12 cellular contexts compared by ENCODE assay signal in the genomic region with DNA sequence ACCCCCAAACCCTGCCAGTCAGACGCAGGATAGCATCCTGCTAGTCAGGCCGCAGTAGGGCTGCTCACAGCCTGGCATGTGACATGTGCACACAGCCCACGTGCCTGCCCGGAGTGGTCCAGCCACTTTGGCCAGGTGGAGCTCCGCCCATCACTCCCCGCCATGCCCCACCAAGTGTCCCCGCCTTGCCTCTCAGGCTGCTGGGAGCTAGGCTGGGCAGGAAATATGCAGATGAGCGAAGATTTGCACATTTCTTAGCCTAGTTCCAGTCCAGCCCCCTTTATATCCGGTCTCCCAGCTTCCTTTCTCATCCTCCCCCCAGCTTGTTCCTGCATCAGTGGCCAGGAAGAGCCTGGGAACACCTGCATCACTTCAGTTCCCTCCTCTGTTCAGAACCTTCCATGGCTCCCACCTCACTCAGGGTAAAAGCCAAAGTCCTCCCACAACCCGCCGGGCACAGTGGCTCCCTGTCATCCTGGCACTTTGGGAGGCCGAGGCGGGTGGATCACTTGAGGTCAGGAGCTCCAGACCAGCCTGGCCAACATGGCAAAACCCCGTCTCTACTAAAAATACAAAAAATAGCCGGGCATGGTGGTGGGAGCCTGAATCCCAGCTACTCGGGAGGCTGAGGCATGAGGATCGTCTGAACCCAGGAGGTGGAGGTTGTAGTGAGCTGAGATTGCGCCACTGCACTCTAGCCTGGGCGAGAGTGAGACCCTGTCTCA. TPM values are rescaled to one million over a fixed set of nuclear protein-coding genes. Genes with fewer than 3 reads are reported as not detected.
DNase-seq lines count a peak whose midpoint lies in the region; ATAC-seq and TF ChIP-seq lines count a peak whose summit lies in the region.
"Had no signal": no experiment of that assay in that cellular context is flagged by ENCODE, and none has a peak within 500 bp of the region (broad histone marks: within the 10 kb centered on the region; RNA-seq: fewer than 3 reads in every experiment).

No MANE protein-coding gene starts in this region.

- H3K4me3 ChIP-seq in endodermal cell (ENCODE audit: low read length) = no peak overlapping the region
- H3K4me3 ChIP-seq in lung = no peak overlapping the region

- peak; percentile 28 for DNase-seq in NCI-H748 (lab: John Stamatoyannopoulos, UW; ENCODE audit: unreplicated experiment)
- no peak for DNase-seq in NCI-H748 treated with DMSO at 0.1 percent for 48 hours (lab: John Stamatoyannopoulos, UW)
- DNase-seq in endodermal cell = peak; percentile 78
- DNase-seq in lung (ENCODE audit: low spot score) = peak; percentile 89
- peak; percentile 92 for DNase-seq in ureter (ENCODE audit: low spot score)
- DNase-seq in NCI-H2227 (lab: John Stamatoyannopoulos, UW; ENCODE audit: unreplicated experiment) = no peak
- DNase-seq in stimulated activated CD4-positive, alpha-beta T cell treated with anti-CD3 and anti-CD28 coated beads, Interleukin-12 subunit alpha, Interleukin-12 subunit beta, amount 100 ng/mL, for 4 hours = no peak
- DNase-seq: NCI-H2081, T-helper 9 cell had no signal

- TF ChIP-seq CTCF in endodermal cell (conservative IDR thresholded peaks at IDR 0.05) (no peak), lung (IDR thresholded peaks at IDR 0.05; ENCODE audit: control extremely low read depth, extremely low read depth) (no peak)

- H3K36me3 ChIP-seq in endodermal cell (ENCODE audit: control insufficient read depth, insufficient read depth, low read length) = no peaks in the 10 kb centered on the region
- no peaks in the 10 kb centered on the region for H3K36me3 ChIP-seq in lung (ENCODE audit: control insufficient read depth in 2 of 2, insufficient read depth in 2 of 2, low read length in 2 of 2)

- H3K27me3 Mint-ChIP-seq in endodermal cell (ENCODE audit: insufficient read depth) = peaks cover 2% of the 10 kb centered on the region

- ATAC-seq in lung (ENCODE audit: insufficient read depth, low FRiP score) (peak; percentile 64), GM21515 (IDR thresholded peaks at IDR 0.05; ENCODE audit: unreplicated experiment) (no peak)

- H3K27ac ChIP-seq in endodermal cell (ENCODE audit: low read depth, low read length) (no peak overlapping the region), lung (ENCODE audit: low read depth in 1 of 2, low read length in 1 of 2) (peak overlapping the region in 1 of 2 donors; percentile 90)

- no peaks in the 10 kb centered on the region for H3K4me1 Mint-ChIP-seq in endodermal cell

- H3K9ac ChIP-seq in endodermal cell (ENCODE audit: extremely low read depth, low read length, poor library complexity, severe bottlenecking) = no peak overlapping the region

- no peaks in the 10 kb centered on the region for H3K27me3 ChIP-seq in endodermal cell (ENCODE audit: control insufficient read depth, insufficient read depth, low read length, poor library complexity, severe bottlenecking)
- H3K27me3 ChIP-seq in lung (ENCODE audit: control insufficient read depth, insufficient read depth) = no peaks in the 10 kb centered on the region

- 86 to 88% methylated on average over 12 to 17 of the region's 19 CpGs for WGBS in endodermal cell (ENCODE audit: insufficient coverage in 1 of 2, insufficient read length in 1 of 2), 2 experiments
- WGBS in lung, 2 donors = 54 to 69% methylated on average over 19 of the region's 19 CpGs

- H3K4me1 ChIP-seq in endodermal cell (ENCODE audit: control insufficient read depth, insufficient read depth, low read length) (no peaks in the 10 kb centered on the region), lung (ENCODE audit: control insufficient read depth in 2 of 2, insufficient read depth in 2 of 2, low read length in 2 of 2) (peaks cover 3 to 27% of the 10 kb centered on the region in 2 donors)

- H3K9me3 ChIP-seq in endodermal cell (ENCODE audit: control insufficient read depth, low read length) (no peaks in the 10 kb centered on the region), lung (ENCODE audit: control insufficient read depth in 2 of 2, insufficient read depth in 1 of 2, low read length in 1 of 2) (no peaks in the 10 kb centered on the region)

- H3K4me3 Mint-ChIP-seq in endodermal cell = peak overlapping the region; percentile 67

- H3K36me3 Mint-ChIP-seq in endodermal cell (ENCODE audit: low read depth) = no peaks in the 10 kb centered on the region

- no peaks in the 10 kb centered on the region for H3K9me3 Mint-ChIP-seq in endodermal cell

- H3K27ac Mint-ChIP-seq in endodermal cell = no peak overlapping the region

RNA-seq across cellular contexts. Expression of gene DOCK6, which starts 2.3 kb away (rescaled TPM):
- total RNA-seq in endodermal cell (100 to 1,000 TPM in 1 of 2 donors, 10 to 100 TPM in 1; 93.8 to 111 TPM), lung (100 to 1,000 TPM in 1 of 2 donors, 10 to 100 TPM in 1; 60.2 to 129 TPM), ureter (125 TPM)
- polyA plus RNA-seq in endodermal cell (2013, experiment 1 of 2) = 35.2 TPM
- polyA plus RNA-seq in endodermal cell (2013, experiment 2 of 2) = 36.4 TPM
- polyA plus RNA-seq in lung = 10 to 100 TPM; 38.6 to 87.3 TPM

RNA-seq across cellular contexts. Expression of gene ANGPTL8, which starts 25.2 kb away (rescaled TPM):
- total RNA-seq in endodermal cell = not detected
- not detected for polyA plus RNA-seq in endodermal cell (2013, experiment 1 of 2)
- not detected for polyA plus RNA-seq in endodermal cell (2013, experiment 2 of 2)
- total RNA-seq in lung = not detected
- 1 to 10 TPM in 1 of 2 donors, under 1 TPM in 1; 0.19 to 1.0 TPM for polyA plus RNA-seq in lung
- not detected for total RNA-seq in ureter
- total RNA-seq: dermis microvascular lymphatic vessel endothelial cell, kidney epithelial cell had no signal

RNA-seq across cellular contexts. Expression of gene TSPAN16, which starts 31.3 kb away (rescaled TPM):
- total RNA-seq in endodermal cell = not detected
- polyA plus RNA-seq in endodermal cell (2013, experiment 1 of 2) = not detected
- polyA plus RNA-seq in endodermal cell (2013, experiment 2 of 2) = not detected
- not detected for total RNA-seq in lung
- polyA plus RNA-seq in lung = not detected
- total RNA-seq in ureter = not detected
- total RNA-seq: dermis microvascular lymphatic vessel endothelial cell, kidney epithelial cell had no signal

Comparison
In these comparisons a context has a peak if more than half of its experiments do, and no peak if none do; other contexts are left out.
1. DNase-seq: peak in NCI-H748 (single experiment), endodermal cell (single experiment), lung (single experiment) and ureter (single experiment); none in NCI-H748 treated with DMSO at 0.1 percent for 48 hours (single experiment), NCI-H2227 (single experiment) and stimulated activated CD4-positive, alpha-beta T cell treated with anti-CD3 and anti-CD28 coated beads, Interleukin-12 subunit alpha, Interleukin-12 subunit beta, amount 100 ng/mL, for 4 hours (single experiment).